ENCODE assay signal across 1 cellular context in the genomic region with DNA sequence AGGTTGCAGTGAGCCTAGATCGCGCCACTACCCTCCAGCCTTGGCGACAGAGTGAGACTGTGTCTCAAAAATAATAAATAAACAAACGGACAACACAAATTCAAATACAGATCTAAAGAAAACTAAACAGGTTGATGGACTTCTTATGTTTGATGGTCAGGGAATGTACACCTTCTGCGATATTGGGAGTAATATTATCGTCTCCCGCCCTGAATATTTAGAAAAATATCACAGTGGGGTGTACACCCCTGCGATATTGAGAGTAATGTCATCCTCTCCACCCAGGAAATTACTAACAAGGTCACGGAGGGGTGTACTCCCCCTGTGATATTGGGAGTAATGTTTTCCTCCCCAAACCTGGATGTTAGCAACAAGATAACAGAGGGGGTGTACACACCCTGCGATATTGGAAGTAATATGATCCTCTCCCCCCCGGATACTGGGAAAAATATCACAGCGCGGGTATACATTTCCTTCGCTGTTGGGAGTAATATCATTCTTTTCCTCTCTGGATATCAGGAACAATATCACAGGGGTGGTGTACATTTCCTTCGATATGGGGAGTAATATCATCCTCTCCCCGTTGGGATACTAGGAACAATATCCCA.
TF ChIP-seq lines count a peak whose summit lies in the region.

No MANE protein-coding gene starts in this region.

TF ChIP-seq in HepG2, 621 proteins besides CTCF, POLR2A, EP300 and RAD21:
- TF ChIP-seq ZNF776 (CRISPR knock-in tag; IDR thresholded peaks at IDR 0.05) (no peak), ISX (CRISPR knock-in tag; conservative IDR thresholded peaks at IDR 0.05) (no peak), NFYB (CRISPR knock-in tag; IDR thresholded peaks at IDR 0.05) (no peak), KLF11 (CRISPR knock-in tag; IDR thresholded peaks at IDR 0.05) (no peak), TOPORS (CRISPR knock-in tag; IDR thresholded peaks at IDR 0.05) (no peak), TGIF2 (CRISPR knock-in tag; IDR thresholded peaks at IDR 0.05) (no peak), PRPF4 (IDR thresholded peaks at IDR 0.05; ENCODE audit: low read depth, low read length, poor library complexity, severe bottlenecking) (no peak), ZNF737 (CRISPR knock-in tag; IDR thresholded peaks at IDR 0.05; ENCODE audit: borderline replicate concordance) (no peak), KAT7 (CRISPR knock-in tag; IDR thresholded peaks at IDR 0.05; ENCODE audit: borderline replicate concordance) (no peak), ZNF34 (CRISPR knock-in tag; IDR thresholded peaks at IDR 0.05; ENCODE audit: borderline replicate concordance) (no peak), ZBTB1 (CRISPR knock-in tag; IDR thresholded peaks at IDR 0.05; ENCODE audit: borderline replicate concordance) (no peak), STAG1 (CRISPR knock-in tag; IDR thresholded peaks at IDR 0.05) (no peak), ZNF576 (CRISPR knock-in tag; IDR thresholded peaks at IDR 0.05) (no peak), ZNF766 (CRISPR knock-in tag; IDR thresholded peaks at IDR 0.05; ENCODE audit: borderline replicate concordance) (no peak), REL (CRISPR knock-in tag; conservative IDR thresholded peaks at IDR 0.05) (no peak), FOSL1 (CRISPR knock-in tag; IDR thresholded peaks at IDR 0.05; ENCODE audit: borderline replicate concordance) (no peak), TSC22D2 (CRISPR knock-in tag; IDR thresholded peaks at IDR 0.05; ENCODE audit: borderline replicate concordance) (no peak)
- TF ChIP-seq, protein P1, sequence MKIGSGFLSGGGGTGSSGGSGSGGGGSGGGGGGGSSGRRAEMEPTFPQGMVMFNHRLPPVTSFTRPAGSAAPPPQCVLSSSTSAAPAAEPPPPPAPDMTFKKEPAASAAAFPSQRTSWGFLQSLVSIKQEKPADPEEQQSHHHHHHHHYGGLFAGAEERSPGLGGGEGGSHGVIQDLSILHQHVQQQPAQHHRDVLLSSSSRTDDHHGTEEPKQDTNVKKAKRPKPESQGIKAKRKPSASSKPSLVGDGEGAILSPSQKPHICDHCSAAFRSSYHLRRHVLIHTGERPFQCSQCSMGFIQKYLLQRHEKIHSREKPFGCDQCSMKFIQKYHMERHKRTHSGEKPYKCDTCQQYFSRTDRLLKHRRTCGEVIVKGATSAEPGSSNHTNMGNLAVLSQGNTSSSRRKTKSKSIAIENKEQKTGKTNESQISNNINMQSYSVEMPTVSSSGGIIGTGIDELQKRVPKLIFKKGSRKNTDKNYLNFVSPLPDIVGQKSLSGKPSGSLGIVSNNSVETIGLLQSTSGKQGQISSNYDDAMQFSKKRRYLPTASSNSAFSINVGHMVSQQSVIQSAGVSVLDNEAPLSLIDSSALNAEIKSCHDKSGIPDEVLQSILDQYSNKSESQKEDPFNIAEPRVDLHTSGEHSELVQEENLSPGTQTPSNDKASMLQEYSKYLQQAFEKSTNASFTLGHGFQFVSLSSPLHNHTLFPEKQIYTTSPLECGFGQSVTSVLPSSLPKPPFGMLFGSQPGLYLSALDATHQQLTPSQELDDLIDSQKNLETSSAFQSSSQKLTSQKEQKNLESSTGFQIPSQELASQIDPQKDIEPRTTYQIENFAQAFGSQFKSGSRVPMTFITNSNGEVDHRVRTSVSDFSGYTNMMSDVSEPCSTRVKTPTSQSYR (CRISPR knock-in tag; IDR thresholded peaks at IDR 0.05; ENCODE audit: borderline replicate concordance): no peak
